In genomic region chr1:244350027-244350426, GRCh38 we compare ENCODE assay signal across 9 cellular contexts.
DNase-seq lines count a peak whose midpoint lies in the region; ATAC-seq, FAIRE-seq and TF ChIP-seq lines count a peak whose summit lies in the region.
"Had no signal": no experiment of that assay in that cellular context is flagged by ENCODE, and none has a peak within 500 bp of the region (broad histone marks: within the 10 kb centered on the region; RNA-seq: fewer than 3 reads in every experiment).

No MANE protein-coding gene starts in this region.

- ATAC-seq in GM18498 (IDR thresholded peaks at IDR 0.05; ENCODE audit: unreplicated experiment) (peak; percentile 72), GM21367 (IDR thresholded peaks at IDR 0.05; ENCODE audit: unreplicated experiment) (peak; percentile 71), HG03342 (IDR thresholded peaks at IDR 0.05; ENCODE audit: unreplicated experiment) (peak; percentile 69), Right ventricle myocardium inferior (no peak)

- TF ChIP-seq CTCF in astrocyte (IDR thresholded peaks at IDR 0.05; ENCODE audit: insufficient read depth, low read depth, low read length): no peak

- no peak for DNase-seq in astrocyte (ENCODE audit: low read depth)
- no peak for DNase-seq in H7
- no peak for DNase-seq in NCI-H2227 treated with DMSO at 0.1 percent for 48 hours (lab: John Stamatoyannopoulos, UW)
- DNase-seq in Right ventricle myocardium inferior (ENCODE audit: missing footprints): no peak
- no peak for DNase-seq in hippocampal formation (lab: John Stamatoyannopoulos, UW)

- H3K27me3 Mint-ChIP-seq in astrocyte (ENCODE audit: low read depth, unreplicated experiment): no peaks in the 10 kb centered on the region

- H3K4me1 Mint-ChIP-seq in astrocyte (ENCODE audit: low read depth, unreplicated experiment): peaks cover 38% of the 10 kb centered on the region

- H3K79me2 ChIP-seq in astrocyte (ENCODE audit: insufficient read depth, low read length): no peaks in the 10 kb centered on the region

- H3K27me3 ChIP-seq in astrocyte (ENCODE audit: insufficient read depth, low read length) (no peaks in the 10 kb centered on the region), H7 (ENCODE audit: control insufficient read depth, insufficient read depth, low read length) (no peaks in the 10 kb centered on the region)

- FAIRE-seq in astrocyte (lab: Jason Lieb, UNC): no peak
- FAIRE-seq: G401.6 had no signal

- no peak overlapping the region for H3K27ac Mint-ChIP-seq in astrocyte (ENCODE audit: unreplicated experiment)

- H2AFZ ChIP-seq in astrocyte (ENCODE audit: low read depth, low read length): no peak overlapping the region

- H3K36me3 ChIP-seq in astrocyte (ENCODE audit: insufficient read depth, low read length): no peaks in the 10 kb centered on the region
- H3K36me3 ChIP-seq in H7 (replicated peaks; ENCODE audit: control insufficient read depth, insufficient read depth, low read length): no peaks in the 10 kb centered on the region

- H3K4me3 ChIP-seq in astrocyte (ENCODE audit: insufficient read depth, low read depth, low read length): no peak overlapping the region
- no peak overlapping the region for H3K4me3 ChIP-seq in H7 (ENCODE audit: insufficient read depth, low read depth, low read length)

- H3K9me3 Mint-ChIP-seq in astrocyte (ENCODE audit: unreplicated experiment): no peaks in the 10 kb centered on the region

- peak overlapping the region; percentile 42 for H3K4me3 Mint-ChIP-seq in astrocyte (ENCODE audit: unreplicated experiment)

- H4K20me1 ChIP-seq in astrocyte (ENCODE audit: insufficient read depth, low read length): no peaks in the 10 kb centered on the region

- H3K4me1 ChIP-seq in astrocyte (ENCODE audit: insufficient read depth, low read length): peaks cover 35% of the 10 kb centered on the region

- no peaks in the 10 kb centered on the region for H3K9me3 ChIP-seq in astrocyte (ENCODE audit: insufficient read depth, low read depth, low read length)

- H3K4me2 ChIP-seq in astrocyte (ENCODE audit: low read length): peak overlapping the region; percentile 80

- H3K27ac ChIP-seq in astrocyte (ENCODE audit: low read depth, low read length): no peak overlapping the region

- no peaks in the 10 kb centered on the region for H3K36me3 Mint-ChIP-seq in astrocyte (ENCODE audit: low read depth, unreplicated experiment)

- H3K9ac ChIP-seq in astrocyte (ENCODE audit: low read length): no peak overlapping the region

- intact Hi-C loops in Right ventricle myocardium inferior (cut with DNase I): no loop called here
